14 cellular contexts compared by ENCODE assay signal in the genomic region with DNA sequence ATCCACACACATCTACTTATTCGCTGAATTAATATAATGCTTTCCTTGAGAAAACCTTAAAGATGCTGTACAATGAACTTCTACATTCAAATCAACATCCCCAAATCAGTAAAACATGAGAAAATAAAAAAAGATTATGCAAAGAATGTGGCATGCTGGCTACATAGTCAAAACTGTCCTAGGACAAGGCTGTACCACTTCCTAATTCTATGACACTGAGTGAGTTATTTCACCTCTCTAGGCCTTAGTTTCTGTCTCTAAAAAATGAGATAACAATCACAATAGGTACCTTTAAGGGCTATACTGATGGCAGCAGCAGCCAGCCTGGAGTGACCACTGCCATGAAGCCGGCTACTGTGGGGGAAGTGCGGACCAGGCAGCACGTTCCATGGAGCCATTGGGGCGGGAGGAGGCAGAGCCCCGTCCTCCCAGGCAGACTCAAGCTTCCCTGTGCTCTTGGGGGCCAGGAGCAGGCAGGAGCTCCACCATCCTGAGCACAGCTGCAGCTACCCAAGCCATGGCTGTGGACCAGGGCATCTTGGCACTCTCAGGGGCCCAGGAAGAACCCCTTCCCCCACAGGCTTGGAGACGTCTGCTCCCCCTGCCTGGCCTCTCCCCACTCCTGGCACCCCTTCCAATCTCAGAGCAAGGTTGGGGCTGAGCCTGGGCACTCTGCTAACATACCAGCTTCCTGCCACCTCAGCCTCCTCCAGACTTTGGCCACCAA.
DNase-seq lines count a peak whose midpoint lies in the region; ATAC-seq and TF ChIP-seq lines count a peak whose summit lies in the region.
"Had no signal": no experiment of that assay in that cellular context is flagged by ENCODE, and none has a peak within 500 bp of the region (broad histone marks: within the 10 kb centered on the region; RNA-seq: fewer than 3 reads in every experiment).

No MANE protein-coding gene starts in this region.

- H3K79me2 ChIP-seq in GM23248 (ENCODE audit: insufficient read depth) = no peaks in the 10 kb centered on the region
- no peaks in the 10 kb centered on the region for H3K79me2 ChIP-seq in osteoblast (ENCODE audit: insufficient read depth, low read length)

- no peak overlapping the region for H3K4me2 ChIP-seq in GM23248 (ENCODE audit: unreplicated experiment)
- H3K4me2 ChIP-seq in osteoblast (ENCODE audit: insufficient read depth, low read length) = no peak overlapping the region

- H3K4me3 Mint-ChIP-seq in activated T-cell treated with anti-CD3 and anti-CD28 coated beads, Interleukin-2, amount 50 U/mL, for 72 hours = no peak overlapping the region

- H4K20me1 ChIP-seq in GM23248 (ENCODE audit: insufficient read depth) (no peaks in the 10 kb centered on the region), osteoblast (ENCODE audit: insufficient read depth, low read length) (no peaks in the 10 kb centered on the region)

- no peaks in the 10 kb centered on the region for H3K36me3 ChIP-seq in GM23248 (ENCODE audit: low read depth)
- no peaks in the 10 kb centered on the region for H3K36me3 ChIP-seq in osteoblast (ENCODE audit: insufficient read depth, low read length)
- no peaks in the 10 kb centered on the region for H3K36me3 ChIP-seq in MG63
- H3K36me3 ChIP-seq: adrenal gland, suprapubic skin had no signal

- H3K4me1 ChIP-seq in GM23248 (ENCODE audit: insufficient read depth) (no peaks in the 10 kb centered on the region), osteoblast (ENCODE audit: insufficient read depth, low read length) (no peaks in the 10 kb centered on the region)
- H3K4me1 ChIP-seq: suprapubic skin had no signal

- H2AFZ ChIP-seq in GM23248 (no peak overlapping the region), osteoblast (ENCODE audit: low read length) (no peak overlapping the region)

- TF ChIP-seq CTCF in osteoblast (IDR thresholded peaks at IDR 0.05; ENCODE audit: extremely low read depth, low read depth, low read length) = no peak

- H3K9me3 ChIP-seq in GM23248 (ENCODE audit: low read depth) (no peaks in the 10 kb centered on the region), osteoblast (ENCODE audit: low read depth, low read length) (no peaks in the 10 kb centered on the region), MG63 (no peaks in the 10 kb centered on the region)
- H3K9me3 ChIP-seq: adrenal gland, suprapubic skin had no signal

- H3K36me3 Mint-ChIP-seq in activated T-cell treated with anti-CD3 and anti-CD28 coated beads, Interleukin-2, amount 50 U/mL, for 72 hours (ENCODE audit: insufficient read depth in 2 of 2) = no peaks in the 10 kb centered on the region

- H3K9me2 ChIP-seq in GM23248 (ENCODE audit: insufficient read depth) = no peaks in the 10 kb centered on the region

- no peaks in the 10 kb centered on the region for H3K9me3 Mint-ChIP-seq in activated T-cell treated with anti-CD3 and anti-CD28 coated beads, Interleukin-2, amount 50 U/mL, for 72 hours

- H3K4me3 ChIP-seq in GM23248 (no peak overlapping the region), osteoblast (ENCODE audit: insufficient read depth, low read length) (no peak overlapping the region), MG63 (no peak overlapping the region)
- H3K4me3 ChIP-seq: adrenal gland, lung, suprapubic skin had no signal

- H3K27me3 Mint-ChIP-seq in activated T-cell treated with anti-CD3 and anti-CD28 coated beads, Interleukin-2, amount 50 U/mL, for 72 hours (ENCODE audit: low read depth) = peaks cover 7% of the 10 kb centered on the region

- H3K27ac ChIP-seq in substantia nigra (ENCODE audit: low read depth, low read length, poor library complexity, severe bottlenecking) (peak overlapping the region; percentile 63), GM23248 (no peak overlapping the region), osteoblast (ENCODE audit: low read depth, low read length) (no peak overlapping the region)
- H3K27ac ChIP-seq: 22Rv1, adrenal gland, suprapubic skin had no signal

- H3K27me3 ChIP-seq in GM23248 (replicated peaks; ENCODE audit: insufficient read depth) (no peaks in the 10 kb centered on the region), osteoblast (ENCODE audit: insufficient read depth, low read length) (no peaks in the 10 kb centered on the region), MG63 (no peaks in the 10 kb centered on the region)
- H3K27me3 ChIP-seq: adrenal gland, suprapubic skin had no signal

- WGBS in GM23248 (ENCODE audit: low coverage in 1 of 2, low lambda C conversion rate in 2 of 2, missing lambda C conversion rate in 2 of 2), 2 experiments = 60 to 73% methylated on average over 7 of the region's 7 CpGs

- H3F3A ChIP-seq in GM23248 (ENCODE audit: insufficient read depth) = no peaks in the 10 kb centered on the region

- H3K27ac Mint-ChIP-seq in activated T-cell treated with anti-CD3 and anti-CD28 coated beads, Interleukin-2, amount 50 U/mL, for 72 hours = no peak overlapping the region

- in situ Hi-C loops in GM23248 (cut with MboI) = loop anchor here (25.0 kb wide), 1 partner anchor 188 kb away; no protein-coding TSS in a partner anchor

- no peak for DNase-seq in activated T-cell treated with anti-CD3 and anti-CD28 coated beads, Interleukin-2, amount 50 U/mL, for 72 hours
- no peak for DNase-seq in activated T-cell treated with anti-CD3 and anti-CD28 coated beads, Interleukin-2, amount 50 U/mL, for 48 hours
- peak in 1 of 49 donors; percentile 2 for DNase-seq in substantia nigra (lab: John Stamatoyannopoulos, UW)
- DNase-seq in GM23248 = no peak
- no peak for DNase-seq in osteoblast (ENCODE audit: insufficient read length, low spot score, missing footprints)
- DNase-seq in MG63 = no peak
- DNase-seq: activated CD4-positive, alpha-beta T cell treated with anti-CD3 and anti-CD28 coated beads for 1 hour; adrenal gland; KG1 had no signal

- H3K9ac ChIP-seq in GM23248 = no peak overlapping the region

- ATAC-seq in activated T-cell treated with anti-CD3 and anti-CD28 coated beads, Interleukin-2, amount 50 U/mL, for 72 hours (replicated peaks in 1 of 2) = peak; percentile 69
- ATAC-seq in HG02763 (IDR thresholded peaks at IDR 0.05; ENCODE audit: unreplicated experiment) (peak; percentile 86), HG03571 (IDR thresholded peaks at IDR 0.05; ENCODE audit: unreplicated experiment) (peak; percentile 96)

- H3K4me1 Mint-ChIP-seq in activated T-cell treated with anti-CD3 and anti-CD28 coated beads, Interleukin-2, amount 50 U/mL, for 72 hours (ENCODE audit: low read depth) = peaks cover 13% of the 10 kb centered on the region
